ENCODE assay signal across 24 cellular contexts in the genomic region with DNA sequence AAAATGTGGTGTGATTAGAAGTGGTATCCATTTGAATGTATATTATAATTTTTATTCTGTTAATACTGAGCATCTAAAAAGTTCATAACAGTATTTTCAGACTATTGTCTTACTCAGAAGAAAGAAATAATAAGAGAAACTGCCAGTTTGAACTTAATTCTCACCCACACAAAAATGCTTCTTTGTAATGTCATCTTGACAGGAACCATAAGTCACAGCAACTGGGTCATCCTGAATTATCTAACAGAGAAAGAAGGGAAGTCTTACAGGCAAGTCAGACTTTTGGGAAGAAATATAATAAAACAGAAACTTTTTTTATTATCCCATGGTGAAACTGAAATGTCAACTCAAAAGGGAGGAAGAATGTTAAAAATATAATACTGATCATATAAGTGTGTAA.
"Had no signal": no experiment of that assay in that cellular context is flagged by ENCODE, and none has a peak within 500 bp of the region (broad histone marks: within the 10 kb centered on the region; RNA-seq: fewer than 3 reads in every experiment).

No MANE protein-coding gene starts in this region.

- H3K4me1 ChIP-seq: esophagus squamous epithelium, gastrocnemius medialis, heart right ventricle, left lung, lower lobe of right lung had no signal

- H3K27me3 ChIP-seq: esophagus squamous epithelium, gastrocnemius medialis, heart right ventricle, left lung had no signal

- H3K9me3 ChIP-seq: esophagus squamous epithelium, gastrocnemius medialis, heart right ventricle, left lung, lower lobe of right lung had no signal

- ATAC-seq: esophagus mucosa, gastrocnemius medialis, heart right ventricle, left cardiac atrium, left lung, left ventricle myocardium superior, lower lobe of right lung had no signal

- H3K36me3 ChIP-seq: esophagus squamous epithelium, gastrocnemius medialis, heart right ventricle, left lung, lower lobe of right lung had no signal

- H3K4me3 ChIP-seq: coronary artery, dorsolateral prefrontal cortex, esophagus squamous epithelium, gastrocnemius medialis, heart right ventricle, left lung, lower lobe of right lung had no signal

- FAIRE-seq: colon, islet of Langerhans, keratinocyte had no signal

- DNase-seq: dermis blood vessel endothelial cell; dorsolateral prefrontal cortex; effector CD4-positive, alpha-beta T cell; effector memory CD4-positive, alpha-beta T cell; erythroblast; esophagus squamous epithelium; foreskin fibroblast; foreskin melanocyte; gastrocnemius medialis; glutamatergic neuron; head of caudate nucleus; heart right ventricle; hippocampal formation; left cardiac atrium; left lung; left ventricle myocardium superior; lower lobe of right lung; mesenchymal stem cell had no signal

- H3K27ac ChIP-seq: coronary artery, dorsolateral prefrontal cortex, epithelial cell of prostate, esophagus squamous epithelium, gastrocnemius medialis, heart right ventricle, left lung, lower lobe of right lung had no signal
